Comparison of ENCODE assay signal across 8 cellular contexts in the genomic region with DNA sequence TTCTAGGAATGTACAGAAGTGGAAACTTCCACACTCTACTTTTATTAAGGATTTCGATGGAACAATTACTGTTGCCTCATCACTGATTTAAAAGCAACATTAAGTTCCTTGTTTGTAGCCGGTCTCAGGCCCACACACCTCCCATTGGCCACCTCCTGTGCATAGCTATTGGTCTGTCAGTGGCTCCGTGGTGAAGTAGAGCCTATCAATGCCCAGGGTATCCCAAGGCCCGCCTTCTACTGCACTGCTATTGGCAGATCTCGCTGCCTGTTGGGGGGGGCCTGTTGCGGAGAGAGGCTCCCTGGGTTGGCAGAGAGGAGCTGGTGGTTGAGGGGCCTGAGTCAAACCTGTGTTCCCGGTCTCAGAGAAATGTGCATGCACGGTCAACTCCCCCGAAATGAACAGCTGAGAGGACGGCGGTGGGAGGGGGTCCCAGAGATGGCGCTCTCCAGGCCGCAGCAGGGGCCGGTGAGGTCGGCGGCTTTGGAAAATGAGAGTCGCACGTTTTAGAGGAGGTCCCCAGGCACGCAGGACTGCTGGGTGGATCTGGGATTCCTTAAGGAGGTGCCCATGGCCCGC. TPM values are rescaled to one million over a fixed set of nuclear protein-coding genes. Genes with fewer than 3 reads are reported as not detected.
DNase-seq lines count a peak whose midpoint lies in the region; ATAC-seq lines count a peak whose summit lies in the region.

No MANE protein-coding gene starts in this region.

- H3K9ac ChIP-seq in endocrine pancreas (ENCODE audit: control insufficient read depth, insufficient read depth, low read length) (no peak overlapping the region), mesendoderm (ENCODE audit: low read length) (peak overlapping the region; percentile 84)

- peak; percentile 94 for ATAC-seq in GM18909 (IDR thresholded peaks at IDR 0.05; ENCODE audit: poor library complexity, unreplicated experiment)
- ATAC-seq in HG03175 (IDR thresholded peaks at IDR 0.05; ENCODE audit: unreplicated experiment) = peak; percentile 90

- H2BK15ac ChIP-seq in mesendoderm (replicated peaks; ENCODE audit: low read depth) = no peak overlapping the region

- peak overlapping the region; percentile 88 for H3K56ac ChIP-seq in mesendoderm (ENCODE audit: low read length)

- DNase-seq in AG08395 (ENCODE audit: low spot score) (peak; percentile 89), NCI-H69 (lab: John Stamatoyannopoulos, UW) (peak; percentile 95), mesendoderm (peak; percentile 95)
- peak; percentile 23 to 52 (median 48) for DNase-seq in activated CD8-positive, alpha-beta memory T cell treated with anti-CD3 and anti-CD28 coated beads for 48 hours (ENCODE audit: low read depth in 2 of 3, low spot score in 2 of 3)
- peak; percentile 63 for DNase-seq in stimulated activated CD8-positive, alpha-beta memory T cell treated with anti-CD3 and anti-CD28 coated beads, Interleukin-12 subunit alpha, Interleukin-12 subunit beta, amount 100 ng/mL, for 4 hours (ENCODE audit: low read depth)

- H2AK5ac ChIP-seq in mesendoderm (ENCODE audit: low read length) = no peak overlapping the region

- no peak overlapping the region for H2BK120ac ChIP-seq in mesendoderm (ENCODE audit: low read depth, low read length)

- H3K9me3 ChIP-seq in endocrine pancreas (ENCODE audit: control insufficient read depth, low read length) = no peaks in the 10 kb centered on the region

- H2BK5ac ChIP-seq in mesendoderm (ENCODE audit: low read length) = no peak overlapping the region

- peak overlapping the region; percentile 70 for H4K8ac ChIP-seq in mesendoderm (ENCODE audit: low read depth, low read length)

- H3K27me3 ChIP-seq in endocrine pancreas (ENCODE audit: control insufficient read depth, insufficient read depth, low read length) (no peaks in the 10 kb centered on the region), mesendoderm (ENCODE audit: insufficient read depth, low read length, poor library complexity) (no peaks in the 10 kb centered on the region)

- no peak overlapping the region for H3K18ac ChIP-seq in mesendoderm (ENCODE audit: low read length)

- H3K79me1 ChIP-seq in mesendoderm (ENCODE audit: low read length) = no peaks in the 10 kb centered on the region

- H3K4me1 ChIP-seq in endocrine pancreas (ENCODE audit: control insufficient read depth, insufficient read depth, low read length) (no peaks in the 10 kb centered on the region), mesendoderm (ENCODE audit: control insufficient read depth, low read depth, low read length) (no peaks in the 10 kb centered on the region)

- H4K5ac ChIP-seq in mesendoderm (ENCODE audit: low read length) = no peak overlapping the region

- H3K27ac ChIP-seq in mesendoderm (ENCODE audit: low read depth, low read length) = no peak overlapping the region

- H3K4me3 ChIP-seq in endocrine pancreas (ENCODE audit: control insufficient read depth, insufficient read depth, low read length) (peak overlapping the region; percentile 24), mesendoderm (ENCODE audit: low read length) (no peak overlapping the region)

- H3K4me2 ChIP-seq in mesendoderm (ENCODE audit: low read length) = peak overlapping the region; percentile 46

- WGBS in mesendoderm (ENCODE audit: extremely low coverage, insufficient coverage, low lambda C conversion rate) = no CpG with 5 or more reads among the region's 20 CpGs

- H3K23ac ChIP-seq in mesendoderm (ENCODE audit: low read length) = no peak overlapping the region

- H3K36me3 ChIP-seq in endocrine pancreas (ENCODE audit: control insufficient read depth, insufficient read depth, low read length) = no peaks in the 10 kb centered on the region
- H3K36me3 ChIP-seq in mesendoderm (ENCODE audit: control insufficient read depth, insufficient read depth, low read length) = no peaks in the 10 kb centered on the region

- no peak overlapping the region for H3K4ac ChIP-seq in mesendoderm (ENCODE audit: low read depth, low read length)

- H3K79me2 ChIP-seq in mesendoderm (ENCODE audit: control insufficient read depth, insufficient read depth, low read length) = no peaks in the 10 kb centered on the region

RNA-seq across cellular contexts. Expression of gene ARAF, which starts 4.9 kb away (rescaled TPM):
- 42.4 TPM for polyA plus RNA-seq in mesendoderm (2013, experiment 1 of 2)
- 41.0 TPM for polyA plus RNA-seq in mesendoderm (2013, experiment 2 of 2)

RNA-seq across cellular contexts. Expression of gene TIMP1, which starts 26.1 kb away (rescaled TPM):
- 51.0 TPM for polyA plus RNA-seq in mesendoderm (2013, experiment 1 of 2)
- polyA plus RNA-seq in mesendoderm (2013, experiment 2 of 2) = 54.0 TPM
